ENCODE assay signal across 2 cellular contexts in genomic region chr7:14021069-14021468, GRCh38.
A peak's percentile ranks its signal among the peaks of the same experiment; 100 is the strongest.
TF ChIP-seq lines count a peak whose summit lies in the region.

No MANE protein-coding gene starts in this region.

TF ChIP-seq in IMR-90, 13 proteins besides CTCF, POLR2A, EP300 and RAD21:
- TF ChIP-seq MAZ (IDR thresholded peaks at IDR 0.05; ENCODE audit: borderline replicate concordance, low read depth, low read length) (no peak), NFE2L2 (IDR thresholded peaks at IDR 0.05; ENCODE audit: low read depth, low read length) (no peak), CEBPB (IDR thresholded peaks at IDR 0.05; ENCODE audit: low read depth, low read length) (peak; percentile 7; the same call in 1 of the 2 replicates), BHLHE40 (IDR thresholded peaks at IDR 0.05; ENCODE audit: low read depth, low read length) (no peak), SMC3 (IDR thresholded peaks at IDR 0.05; ENCODE audit: low read depth, low read length) (no peak), CHD1 (IDR thresholded peaks at IDR 0.05; ENCODE audit: low read depth, low read length) (no peak), MXI1 (IDR thresholded peaks at IDR 0.05; ENCODE audit: borderline replicate concordance, low read depth, low read length) (no peak), MAFK (IDR thresholded peaks at IDR 0.05; ENCODE audit: low read depth, low read length) (no peak), FOS (IDR thresholded peaks at IDR 0.05; ENCODE audit: low read depth, low read length) (peak; percentile 36; the same call in 1 of the 2 replicates), RFX5 (IDR thresholded peaks at IDR 0.05; ENCODE audit: low read depth, low read length) (no peak), USF2 (IDR thresholded peaks at IDR 0.05; ENCODE audit: low read depth, low read length) (no peak), RCOR1 (IDR thresholded peaks at IDR 0.05; ENCODE audit: insufficient replicate concordance, low read length) (no peak)
- TF ChIP-seq, protein P1, sequence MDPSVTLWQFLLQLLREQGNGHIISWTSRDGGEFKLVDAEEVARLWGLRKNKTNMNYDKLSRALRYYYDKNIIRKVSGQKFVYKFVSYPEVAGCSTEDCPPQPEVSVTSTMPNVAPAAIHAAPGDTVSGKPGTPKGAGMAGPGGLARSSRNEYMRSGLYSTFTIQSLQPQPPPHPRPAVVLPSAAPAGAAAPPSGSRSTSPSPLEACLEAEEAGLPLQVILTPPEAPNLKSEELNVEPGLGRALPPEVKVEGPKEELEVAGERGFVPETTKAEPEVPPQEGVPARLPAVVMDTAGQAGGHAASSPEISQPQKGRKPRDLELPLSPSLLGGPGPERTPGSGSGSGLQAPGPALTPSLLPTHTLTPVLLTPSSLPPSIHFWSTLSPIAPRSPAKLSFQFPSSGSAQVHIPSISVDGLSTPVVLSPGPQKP (IDR thresholded peaks at IDR 0.05; ENCODE audit: borderline replicate concordance, low read depth, low read length), result no peak

TF ChIP-seq in K562, 482 proteins besides CTCF, POLR2A, EP300 and RAD21:
- TF ChIP-seq THRAP3 (IDR thresholded peaks at IDR 0.05; ENCODE audit: borderline replicate concordance) (no peak), PTTG1 (tag; IDR thresholded peaks at IDR 0.05; ENCODE audit: low read depth) (no peak), MEIS2 (IDR thresholded peaks at IDR 0.05; ENCODE audit: partially characterized antibody) (no peak), FOXJ2 (tag; IDR thresholded peaks at IDR 0.05) (no peak), CREM (IDR thresholded peaks at IDR 0.05; ENCODE audit: low read depth) (no peak), CBX5 (IDR thresholded peaks at IDR 0.05; ENCODE audit: borderline replicate concordance, low read depth) (no peak), BACH1 (tag; IDR thresholded peaks at IDR 0.05) (no peak), XRCC5 (IDR thresholded peaks at IDR 0.05; ENCODE audit: low read depth, low read length) (no peak), FIP1L1 (IDR thresholded peaks at IDR 0.05; ENCODE audit: low read depth, low read length, poor library complexity, severe bottlenecking) (no peak), GABPA (tag; conservative IDR thresholded peaks at IDR 0.05; ENCODE audit: low read depth) (no peak), ZNF76 (CRISPR knock-in tag; IDR thresholded peaks at IDR 0.05; ENCODE audit: borderline replicate concordance) (no peak), SIX5 (IDR thresholded peaks at IDR 0.05; ENCODE audit: borderline replicate concordance in 1 of 2, insufficient read depth in 1 of 2, low read depth in 1 of 2, low read length in 2 of 2) (no peak), RFX1 (IDR thresholded peaks at IDR 0.05) (no peak), PHF20 (IDR thresholded peaks at IDR 0.05; ENCODE audit: partially characterized antibody) (no peak)
- TF ChIP-seq, protein P2, sequence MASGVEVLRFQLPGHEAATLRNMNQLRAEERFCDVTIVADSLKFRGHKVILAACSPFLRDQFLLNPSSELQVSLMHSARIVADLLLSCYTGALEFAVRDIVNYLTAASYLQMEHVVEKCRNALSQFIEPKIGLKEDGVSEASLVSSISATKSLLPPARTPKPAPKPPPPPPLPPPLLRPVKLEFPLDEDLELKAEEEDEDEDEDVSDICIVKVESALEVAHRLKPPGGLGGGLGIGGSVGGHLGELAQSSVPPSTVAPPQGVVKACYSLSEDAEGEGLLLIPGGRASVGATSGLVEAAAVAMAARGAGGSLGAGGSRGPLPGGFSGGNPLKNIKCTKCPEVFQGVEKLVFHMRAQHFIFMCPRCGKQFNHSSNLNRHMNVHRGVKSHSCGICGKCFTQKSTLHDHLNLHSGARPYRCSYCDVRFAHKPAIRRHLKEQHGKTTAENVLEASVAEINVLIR (CRISPR knock-in tag; IDR thresholded peaks at IDR 0.05), result no peak
- TF ChIP-seq, protein P3, sequence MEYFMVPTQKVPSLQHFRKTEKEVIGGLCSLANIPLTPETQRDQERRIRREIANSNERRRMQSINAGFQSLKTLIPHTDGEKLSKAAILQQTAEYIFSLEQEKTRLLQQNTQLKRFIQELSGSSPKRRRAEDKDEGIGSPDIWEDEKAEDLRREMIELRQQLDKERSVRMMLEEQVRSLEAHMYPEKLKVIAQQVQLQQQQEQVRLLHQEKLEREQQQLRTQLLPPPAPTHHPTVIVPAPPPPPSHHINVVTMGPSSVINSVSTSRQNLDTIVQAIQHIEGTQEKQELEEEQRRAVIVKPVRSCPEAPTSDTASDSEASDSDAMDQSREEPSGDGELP (CRISPR knock-in tag; IDR thresholded peaks at IDR 0.05; ENCODE audit: borderline replicate concordance), result no peak
